In genomic region chr7:1569440-1569832, GRCh38 we compare ENCODE assay signal across 9 cellular contexts. TPM values are rescaled to one million over a fixed set of nuclear protein-coding genes. Genes with fewer than 3 reads are reported as not detected.
DNase-seq lines count a peak whose midpoint lies in the region; ATAC-seq and TF ChIP-seq lines count a peak whose summit lies in the region.
"Had no signal": no experiment of that assay in that cellular context is flagged by ENCODE, and none has a peak within 500 bp of the region (broad histone marks: within the 10 kb centered on the region; RNA-seq: fewer than 3 reads in every experiment).

No MANE protein-coding gene starts in this region.

- H3K36me3 ChIP-seq in OCI-LY1 (ENCODE audit: insufficient read depth, low read length): peaks cover 21% of the 10 kb centered on the region
- H3K36me3 ChIP-seq in esophagus squamous epithelium: peaks cover 0 to 27% (median 0%) of the 10 kb centered on the region in 3 donors
- H3K36me3 ChIP-seq in gastrocnemius medialis: no peaks in the 10 kb centered on the region

- H3F3A ChIP-seq in OCI-LY1 (ENCODE audit: insufficient read depth, low read length): no peaks in the 10 kb centered on the region

- peak overlapping the region; percentile 95 for H3K9ac ChIP-seq in OCI-LY1 (ENCODE audit: low read length)

- peak overlapping the region; percentile 73 for H3K4me2 ChIP-seq in OCI-LY1 (ENCODE audit: low read length)

- H4K20me1 ChIP-seq in OCI-LY1 (ENCODE audit: insufficient read depth, low read length): no peaks in the 10 kb centered on the region

- H3K9me2 ChIP-seq in OCI-LY1 (ENCODE audit: low read depth, low read length): no peaks in the 10 kb centered on the region

- no peak for TF ChIP-seq CTCF in OCI-LY1 (IDR thresholded peaks at IDR 0.05; ENCODE audit: low read length)
- TF ChIP-seq CTCF in esophagus squamous epithelium (IDR thresholded peaks at IDR 0.05): no peak
- no peak for TF ChIP-seq CTCF in gastrocnemius medialis (IDR thresholded peaks at IDR 0.05 in 4 of 5, conservative IDR thresholded peaks at IDR 0.05 in 1 of 5)

- TF ChIP-seq POLR2A in esophagus squamous epithelium (IDR thresholded peaks at IDR 0.05) (no peak), gastrocnemius medialis (IDR thresholded peaks at IDR 0.05) (no peak)

- H3K4me3 ChIP-seq in OCI-LY1 (ENCODE audit: low read depth, low read length, poor library complexity, severe bottlenecking): peak overlapping the region; percentile 94
- peak overlapping the region; percentile 83 to 98 (median 90) for H3K4me3 ChIP-seq in esophagus squamous epithelium
- peak overlapping the region; percentile 77 to 98 (median 90) for H3K4me3 ChIP-seq in gastrocnemius medialis

- H3K4me1 ChIP-seq in OCI-LY1 (ENCODE audit: insufficient read depth, low read length, severe bottlenecking): peaks cover 19% of the 10 kb centered on the region
- H3K4me1 ChIP-seq in esophagus squamous epithelium: peaks cover 32 to 68% (median 47%) of the 10 kb centered on the region in 3 donors
- peaks cover 26 to 42% of the 10 kb centered on the region in 2 donors for H3K4me1 ChIP-seq in gastrocnemius medialis

- WGBS in esophagus squamous epithelium, 2 donors: 8 to 9% methylated on average over 17 to 24 of the region's 27 CpGs

- H2AFZ ChIP-seq in OCI-LY1 (ENCODE audit: low read length): no peak overlapping the region

- H3K27ac ChIP-seq in OCI-LY1 (ENCODE audit: low read depth, low read length, poor library complexity, severe bottlenecking): no peak overlapping the region
- H3K27ac ChIP-seq in esophagus squamous epithelium: peak overlapping the region; percentile 93 to 98 (median 97)
- peak overlapping the region; percentile 93 to 99 (median 94) for H3K27ac ChIP-seq in gastrocnemius medialis

- no peaks in the 10 kb centered on the region for H3K27me3 ChIP-seq in OCI-LY1 (ENCODE audit: insufficient read depth, low read length)
- no peaks in the 10 kb centered on the region for H3K27me3 ChIP-seq in esophagus squamous epithelium
- H3K27me3 ChIP-seq in gastrocnemius medialis: no peaks in the 10 kb centered on the region

- in situ Hi-C loops in gastrocnemius medialis (cut with MboI; ENCODE audit: low sequenced_read_pairs in 4 of 4): loop anchor here in 1 of 4 donors (5.0 kb wide), 1 partner anchor 57 kb away; no protein-coding TSS in a partner anchor

- no peak for DNase-seq in esophagus squamous epithelium (lab: John Stamatoyannopoulos, UW)
- DNase-seq in gastrocnemius medialis: no peak
- DNase-seq in DMS153 (lab: John Stamatoyannopoulos, UW): no peak
- no peak for DNase-seq in left colon
- DNase-seq in NCI-H187 (lab: John Stamatoyannopoulos, UW): no peak

- no peaks in the 10 kb centered on the region for H3K79me2 ChIP-seq in OCI-LY1 (ENCODE audit: insufficient read depth, low read length)

- intact Hi-C loops in esophagus squamous epithelium (cut with DNase I) (no loop called here), gastrocnemius medialis (cut with DNase I; ENCODE audit: low total_unique reads) (no loop called here), left colon (cut with DNase I, micrococcal nuclease) (no loop called here)

- ATAC-seq in GM18868 (IDR thresholded peaks at IDR 0.05; ENCODE audit: unreplicated experiment) (peak; percentile 14), gastrocnemius medialis (peak; percentile 12), left colon (no peak), HG02642 (IDR thresholded peaks at IDR 0.05; ENCODE audit: poor library complexity, unreplicated experiment) (no peak)

- H3K9me3 ChIP-seq in OCI-LY1 (ENCODE audit: low read length) (no peaks in the 10 kb centered on the region), esophagus squamous epithelium (no peaks in the 10 kb centered on the region), gastrocnemius medialis (no peaks in the 10 kb centered on the region)

RNA-seq across cellular contexts. Expression of gene PSMG3, which starts 0.4 kb away (rescaled TPM):
- total RNA-seq in esophagus squamous epithelium (10 to 100 TPM; 44.5 to 63.6 (median 47.4) TPM), gastrocnemius medialis (10 to 100 TPM; 25.4 to 46.4 (median 32.2) TPM), left colon (10 to 100 TPM; 29.3 to 35.0 TPM)

RNA-seq across cellular contexts. Expression of gene TMEM184A, which starts 13.4 kb away (rescaled TPM):
- total RNA-seq in esophagus squamous epithelium (100 to 1,000 TPM in 2 of 4 donors, 10 to 100 TPM in 2; 56.7 to 204 (median 98.9) TPM), gastrocnemius medialis (1 to 10 TPM in 3 of 4 donors, under 1 TPM in 1; 0.55 to 3.3 (median 1.3) TPM), left colon (10 to 100 TPM; 57.6 to 58.3 TPM)
- total RNA-seq: T-helper 2 cell treated with Interferon-gamma antibody and Interleukin-4, amounts not matched to agents 100 ng/mL and 5 ng/mL, for 36 hours had no signal

RNA-seq across cellular contexts. Expression of gene MAFK, which starts 38.9 kb away (rescaled TPM):
- 10 to 100 TPM; 11.3 to 26.9 (median 18.9) TPM for total RNA-seq in esophagus squamous epithelium
- total RNA-seq in gastrocnemius medialis: 100 to 1,000 TPM in 1 of 4 donors, 10 to 100 TPM in 3; 33.5 to 112 (median 75.3) TPM
- 10 to 100 TPM; 42.9 to 45.8 TPM for total RNA-seq in left colon

Comparison
In these comparisons a context has a peak if more than half of its experiments do, and no peak if none do; other contexts are left out.
1. ATAC-seq: peak in GM18868 (single experiment) and gastrocnemius medialis (2 of 2); none in left colon (single experiment) and HG02642 (single experiment).
2. RNA of gene TMEM184A, which starts 13.4 kb away (total RNA-seq): 56.7 to 204 TPM in esophagus squamous epithelium and 57.6 to 58.3 TPM in left colon; 0.55 to 3.3 TPM in gastrocnemius medialis; every median in the first group is over 10 times any median in the second.
3. Peak in every context shown above with its lines, with median percentiles within 50 percentile points of each other: H3K4me3 ChIP-seq.